ENCODE assay signal across 17 cellular contexts in genomic region chr1:13793088-13793730, GRCh38.
DNase-seq lines count a peak whose midpoint lies in the region; ATAC-seq and TF ChIP-seq lines count a peak whose summit lies in the region.
"Had no signal": no experiment of that assay in that cellular context is flagged by ENCODE, and none has a peak within 500 bp of the region (broad histone marks: within the 10 kb centered on the region; RNA-seq: fewer than 3 reads in every experiment).

No MANE protein-coding gene starts in this region.

- peaks cover 0 to 28% (median 9%) of the 10 kb centered on the region in 9 donors for H3K4me1 ChIP-seq in heart right ventricle
- H3K4me1 ChIP-seq in OCI-LY3 (ENCODE audit: low read length), result peaks cover 100% of the 10 kb centered on the region
- H3K4me1 ChIP-seq in right atrium auricular region, result peaks cover 0 to 27% of the 10 kb centered on the region in 2 donors
- H3K4me1 ChIP-seq in thoracic aorta (ENCODE audit: control insufficient read depth in 1 of 2, low read depth in 2 of 2), result peaks cover 11 to 27% of the 10 kb centered on the region in 2 donors
- H3K4me1 ChIP-seq in smooth muscle cell (ENCODE audit: low read depth), result no peaks in the 10 kb centered on the region

- peak in 2 of 8 donors; percentile 13 to 44 for ATAC-seq in heart right ventricle
- no peak for ATAC-seq in thoracic aorta (ENCODE audit: insufficient number of reproducible peaks, low FRiP score, low read depth)

- H3K79me2 ChIP-seq in OCI-LY3 (ENCODE audit: low read length) (peaks cover 99% of the 10 kb centered on the region), smooth muscle cell (ENCODE audit: low read depth) (peaks cover 30% of the 10 kb centered on the region)

- H3K27me3 ChIP-seq in heart right ventricle (no peaks in the 10 kb centered on the region), OCI-LY3 (ENCODE audit: low read depth, low read length) (no peaks in the 10 kb centered on the region), right atrium auricular region (no peaks in the 10 kb centered on the region), thoracic aorta (replicated peaks; ENCODE audit: insufficient read depth) (no peaks in the 10 kb centered on the region), smooth muscle cell (ENCODE audit: low read depth) (no peaks in the 10 kb centered on the region)
- H3K27me3 ChIP-seq: spleen had no signal

- H3K9ac ChIP-seq in OCI-LY3 (ENCODE audit: low read length) (peak overlapping the region; percentile 22; the same call in 1 of the 2 replicates), smooth muscle cell (ENCODE audit: low read depth) (no peak overlapping the region)
- H3K9ac ChIP-seq: KMS-11 had no signal

- intact Hi-C loops in heart right ventricle (cut with DNase I) (loop anchor here in 1 of 10 donors (5.0 kb wide), 1 partner anchor 36 kb away; no protein-coding TSS in a partner anchor), cardiac septum (cut with DNase I) (loop anchor here (5.0 kb wide), 1 partner anchor 41 kb away; no protein-coding TSS in a partner anchor)

- H4K20me1 ChIP-seq in OCI-LY3 (ENCODE audit: insufficient read depth, low read length) (peaks cover 100% of the 10 kb centered on the region), smooth muscle cell (ENCODE audit: low read depth) (peaks cover 94% of the 10 kb centered on the region)

- H3K36me3 ChIP-seq in heart right ventricle (peaks cover 0 to 65% (median 0%) of the 10 kb centered on the region in 9 donors), OCI-LY3 (replicated peaks; ENCODE audit: low read depth, low read length) (peaks cover 73% of the 10 kb centered on the region), right atrium auricular region (peaks cover 14% of the 10 kb centered on the region), thoracic aorta (peaks cover 8% of the 10 kb centered on the region), smooth muscle cell (ENCODE audit: low read depth) (no peaks in the 10 kb centered on the region)

- H3F3A ChIP-seq in smooth muscle cell (ENCODE audit: low read depth), result no peaks in the 10 kb centered on the region

- H3K4me3 ChIP-seq in heart right ventricle (no peak overlapping the region), OCI-LY3 (ENCODE audit: low read length) (peak overlapping the region; percentile 27; the same call in 1 of the 2 replicates), right atrium auricular region (no peak overlapping the region), thoracic aorta (no peak overlapping the region), smooth muscle cell (no peak overlapping the region)
- H3K4me3 ChIP-seq: spleen had no signal

- H3K4me2 ChIP-seq in OCI-LY3 (ENCODE audit: low read length), result peak overlapping the region; percentile 61
- H3K4me2 ChIP-seq in smooth muscle cell, result no peak overlapping the region
- H3K4me2 ChIP-seq: KMS-11 had no signal

- peak overlapping the region in 9 of 10 donors; percentile 14 to 71 (median 57) for H3K27ac ChIP-seq in heart right ventricle
- H3K27ac ChIP-seq in OCI-LY3 (ENCODE audit: low read length), result peak overlapping the region; percentile 88
- peak overlapping the region; percentile 60 to 85 for H3K27ac ChIP-seq in right atrium auricular region
- peak overlapping the region; percentile 74 to 76 for H3K27ac ChIP-seq in thoracic aorta
- no peak overlapping the region for H3K27ac ChIP-seq in smooth muscle cell (ENCODE audit: low read depth)
- H3K27ac ChIP-seq: KMS-11, spleen had no signal

- 92 to 96% methylated on average over 14 of the region's 14 CpGs for WGBS in heart right ventricle, 2 donors
- WGBS in smooth muscle cell (ENCODE audit: low lambda C conversion rate), result 95% methylated on average over 14 of the region's 14 CpGs

- H3K9me3 ChIP-seq in heart right ventricle (no peaks in the 10 kb centered on the region), OCI-LY3 (ENCODE audit: insufficient read depth, low read length) (no peaks in the 10 kb centered on the region), right atrium auricular region (no peaks in the 10 kb centered on the region), thoracic aorta (no peaks in the 10 kb centered on the region), smooth muscle cell (replicated peaks; ENCODE audit: low read depth) (no peaks in the 10 kb centered on the region)
- H3K9me3 ChIP-seq: spleen had no signal

- H2AFZ ChIP-seq in OCI-LY3 (ENCODE audit: low read depth, low read length) (no peak overlapping the region), smooth muscle cell (ENCODE audit: low read depth) (no peak overlapping the region)

- TF ChIP-seq CTCF in heart right ventricle (IDR thresholded peaks at IDR 0.05) (no peak), OCI-LY3 (IDR thresholded peaks at IDR 0.05; ENCODE audit: low read depth, low read length) (no peak), right atrium auricular region (IDR thresholded peaks at IDR 0.05) (no peak), thoracic aorta (IDR thresholded peaks at IDR 0.05) (no peak), smooth muscle cell (IDR thresholded peaks at IDR 0.05; ENCODE audit: borderline replicate concordance, insufficient read depth, poor library complexity, severe bottlenecking) (no peak)

- DNase-seq in heart right ventricle (no peak), cardiac septum (ENCODE audit: low spot score) (no peak), right atrium auricular region (ENCODE audit: low spot score) (no peak), thoracic aorta (ENCODE audit: low spot score) (no peak), smooth muscle cell (lab: John Stamatoyannopoulos, UW; ENCODE audit: unreplicated experiment) (no peak), activated gamma-delta T cell (lab: John Stamatoyannopoulos, UW) (no peak)
- DNase-seq in stimulated activated CD4-positive, alpha-beta T cell treated with anti-CD3 and anti-CD28 coated beads, Interleukin-1b, Interleukin-23, amount 100 ng/mL, for 48 hours, result no peak
- DNase-seq: activated CD4-positive, alpha-beta memory T cell treated with anti-CD3 and anti-CD28 coated beads, Interleukin-2, amount 10 ng/mL, durations not matched to agents 7 days and 5 days; amniotic stem cell; mesendoderm; NCI-H2081; NCI-H510A treated with DMSO at 0.1 percent for 48 hours; SHP77 treated with DMSO at 0.1 percent for 48 hours; spleen; T-helper 1 cell had no signal
